ENCODE assay signal across 8 cellular contexts in the genomic region with DNA sequence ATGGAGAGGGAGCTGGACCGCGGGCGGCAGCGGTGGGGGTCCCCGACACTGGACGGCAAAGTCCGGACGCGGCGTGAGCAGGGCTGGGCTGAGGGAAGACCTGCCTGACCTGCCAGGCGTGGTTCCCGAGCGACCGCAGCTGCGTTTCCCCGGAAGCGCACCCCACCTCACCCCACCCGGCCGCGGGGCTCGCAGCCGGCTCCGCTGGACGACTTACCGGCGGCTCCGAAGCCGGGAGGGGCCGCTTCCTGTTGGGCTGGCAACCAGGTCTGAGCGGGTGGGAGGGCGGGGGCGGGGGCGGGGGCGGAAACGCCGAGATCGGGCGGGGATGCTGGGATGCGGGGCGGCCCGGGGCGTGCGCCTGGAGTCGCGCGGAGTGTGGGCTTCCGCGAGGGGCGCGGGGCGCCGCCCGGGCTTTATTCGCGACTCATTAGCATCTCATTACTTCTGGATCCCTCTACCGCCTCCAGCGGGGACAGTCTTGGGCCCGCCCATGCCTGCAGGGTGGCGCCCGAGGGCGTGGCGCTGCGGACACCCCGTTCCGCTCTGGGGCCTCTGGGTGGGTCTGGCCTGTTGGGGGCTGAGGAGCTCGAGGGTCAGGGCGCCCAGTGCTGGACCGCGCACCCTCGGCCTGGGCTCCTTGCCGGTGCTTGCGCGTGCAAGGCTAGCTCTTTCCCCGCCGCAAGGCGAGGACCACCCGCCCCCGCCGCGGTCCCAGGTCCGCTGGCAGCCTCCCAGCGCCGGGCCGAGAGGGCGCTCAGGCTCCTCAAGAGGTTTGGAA. TPM values are rescaled to one million over a fixed set of nuclear protein-coding genes. Genes with fewer than 3 reads are reported as not detected.
DNase-seq lines count a peak whose midpoint lies in the region; ATAC-seq and TF ChIP-seq lines count a peak whose summit lies in the region.

A gene with protein sequence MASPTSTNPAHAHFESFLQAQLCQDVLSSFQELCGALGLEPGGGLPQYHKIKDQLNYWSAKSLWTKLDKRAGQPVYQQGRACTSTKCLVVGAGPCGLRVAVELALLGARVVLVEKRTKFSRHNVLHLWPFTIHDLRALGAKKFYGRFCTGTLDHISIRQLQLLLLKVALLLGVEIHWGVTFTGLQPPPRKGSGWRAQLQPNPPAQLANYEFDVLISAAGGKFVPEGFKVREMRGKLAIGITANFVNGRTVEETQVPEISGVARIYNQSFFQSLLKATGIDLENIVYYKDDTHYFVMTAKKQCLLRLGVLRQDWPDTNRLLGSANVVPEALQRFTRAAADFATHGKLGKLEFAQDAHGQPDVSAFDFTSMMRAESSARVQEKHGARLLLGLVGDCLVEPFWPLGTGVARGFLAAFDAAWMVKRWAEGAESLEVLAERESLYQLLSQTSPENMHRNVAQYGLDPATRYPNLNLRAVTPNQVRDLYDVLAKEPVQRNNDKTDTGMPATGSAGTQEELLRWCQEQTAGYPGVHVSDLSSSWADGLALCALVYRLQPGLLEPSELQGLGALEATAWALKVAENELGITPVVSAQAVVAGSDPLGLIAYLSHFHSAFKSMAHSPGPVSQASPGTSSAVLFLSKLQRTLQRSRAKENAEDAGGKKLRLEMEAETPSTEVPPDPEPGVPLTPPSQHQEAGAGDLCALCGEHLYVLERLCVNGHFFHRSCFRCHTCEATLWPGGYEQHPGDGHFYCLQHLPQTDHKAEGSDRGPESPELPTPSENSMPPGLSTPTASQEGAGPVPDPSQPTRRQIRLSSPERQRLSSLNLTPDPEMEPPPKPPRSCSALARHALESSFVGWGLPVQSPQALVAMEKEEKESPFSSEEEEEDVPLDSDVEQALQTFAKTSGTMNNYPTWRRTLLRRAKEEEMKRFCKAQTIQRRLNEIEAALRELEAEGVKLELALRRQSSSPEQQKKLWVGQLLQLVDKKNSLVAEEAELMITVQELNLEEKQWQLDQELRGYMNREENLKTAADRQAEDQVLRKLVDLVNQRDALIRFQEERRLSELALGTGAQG (minus strand): TSS at position 271 of the 781 bp plus-strand sequence. CDS start 1,576 bp downstream, outside the sequence.

- peak in 1 of 2 donors; percentile 46 for TF ChIP-seq POLR2A in vagina (IDR thresholded peaks at IDR 0.05)

- peak within 1 kb of the TSS; percentile 92 to 97 (median 97) for H3K4me3 Mint-ChIP-seq in IgD-negative memory B cell
- H3K4me3 Mint-ChIP-seq in activated naive CD8-positive, alpha-beta T cell treated with anti-CD3 and anti-CD28 coated beads for 36 hours, result peak within 1 kb of the TSS; percentile 93

- peak within 1 kb of the TSS; percentile 51 to 99 (median 97) for H3K27ac Mint-ChIP-seq in IgD-negative memory B cell
- H3K27ac Mint-ChIP-seq in activated naive CD8-positive, alpha-beta T cell treated with anti-CD3 and anti-CD28 coated beads for 36 hours, result peak within 1 kb of the TSS; percentile 94

- no peaks in the 10 kb centered on the region for H3K9me3 Mint-ChIP-seq in IgD-negative memory B cell
- H3K9me3 Mint-ChIP-seq in activated naive CD8-positive, alpha-beta T cell treated with anti-CD3 and anti-CD28 coated beads for 36 hours, result no peaks in the 10 kb centered on the region

- H3K9me3 ChIP-seq in SK-N-MC (ENCODE audit: low read depth, low read length) (no peaks in the 10 kb centered on the region), cardiac muscle cell (ENCODE audit: low read depth) (no peaks in the 10 kb centered on the region), vagina (no peaks in the 10 kb centered on the region)

- peaks cover 44 to 50% (median 45%) of the 10 kb centered on the region in 3 donors for H3K4me1 Mint-ChIP-seq in IgD-negative memory B cell
- H3K4me1 Mint-ChIP-seq in activated naive CD8-positive, alpha-beta T cell treated with anti-CD3 and anti-CD28 coated beads for 36 hours, result peaks cover 57% of the 10 kb centered on the region

- peak; percentile 29 for TF ChIP-seq CTCF in cardiac muscle cell (IDR thresholded peaks at IDR 0.05; ENCODE audit: low read depth, low read length)
- TF ChIP-seq CTCF in vagina (IDR thresholded peaks at IDR 0.05), result peak in 1 of 3 experiments; percentile 39

- no peaks in the 10 kb centered on the region for H3K36me3 ChIP-seq in SK-N-MC (ENCODE audit: insufficient read depth, low read length)
- H3K36me3 ChIP-seq in cardiac muscle cell, result no peaks in the 10 kb centered on the region
- H3K36me3 ChIP-seq in vagina, result peaks cover 0 to 10% of the 10 kb centered on the region in 2 donors

- peaks cover 6% of the 10 kb centered on the region for H3K36me3 Mint-ChIP-seq in IgD-negative memory B cell
- peaks cover 20% of the 10 kb centered on the region for H3K36me3 Mint-ChIP-seq in activated naive CD8-positive, alpha-beta T cell treated with anti-CD3 and anti-CD28 coated beads for 36 hours

- ATAC-seq in GM21529 (IDR thresholded peaks at IDR 0.05; ENCODE audit: unreplicated experiment), result peak; percentile 52

- H3K27me3 Mint-ChIP-seq in IgD-negative memory B cell, result no peaks in the 10 kb centered on the region
- no peaks in the 10 kb centered on the region for H3K27me3 Mint-ChIP-seq in activated naive CD8-positive, alpha-beta T cell treated with anti-CD3 and anti-CD28 coated beads for 36 hours

- H3K4me1 ChIP-seq in cardiac muscle cell (ENCODE audit: low read depth) (no peaks in the 10 kb centered on the region), vagina (peaks cover 51% of the 10 kb centered on the region)

- H3K4me3 ChIP-seq in SK-N-MC (peak within 1 kb of the TSS; percentile 84), cardiac muscle cell (peak within 1 kb of the TSS; percentile 53), vagina (peak within 1 kb of the TSS; percentile 60 to 78)

- H3K27ac ChIP-seq in SK-N-MC (peak within 1 kb of the TSS; percentile 57; the same call in 1 of the 2 replicates), cardiac muscle cell (no peak within 1 kb of the TSS), vagina (peak within 1 kb of the TSS; percentile 84)

- H3K9ac ChIP-seq in SK-N-MC (ENCODE audit: insufficient read length), result peak within 1 kb of the TSS; percentile 66

- intact Hi-C loops in posterior cingulate gyrus (cut with DNase I) (no loop called here), vagina (cut with DNase I) (no loop called here)

- H3K27me3 ChIP-seq in cardiac muscle cell (peaks cover 7% of the 10 kb centered on the region), vagina (no peaks in the 10 kb centered on the region)

- peak; percentile 76 for DNase-seq in ELR (ENCODE audit: low read depth)
- no peak for DNase-seq in SK-N-MC (ENCODE audit: low read depth, low spot score)
- DNase-seq in activated naive CD8-positive, alpha-beta T cell treated with anti-CD3 and anti-CD28 coated beads for 36 hours, result peak; percentile 77
- DNase-seq in cardiac muscle cell (ENCODE audit: low read depth in 1 of 2, low spot score in 1 of 2), result peak; percentile 60 to 65
- peak in 8 of 10 donors; percentile 46 to 92 (median 60) for DNase-seq in posterior cingulate gyrus
- DNase-seq in vagina (ENCODE audit: extremely low spot score in 2 of 2), result no peak

RNA-seq across cellular contexts. Expression of the gene that starts here (rescaled TPM):
- polyA plus RNA-seq in IgD-negative memory B cell (23.9 TPM), cardiac muscle cell (6.8 and 8.6 TPM in 2 replicates)
- 10 to 100 TPM; 21.2 to 23.5 TPM for total RNA-seq in activated naive CD8-positive, alpha-beta T cell treated with anti-CD3 and anti-CD28 coated beads for 36 hours
- total RNA-seq in cardiac muscle cell (10.3 and 19.6 TPM in 2 replicates), vagina (54.0 TPM)

Comparison
In these comparisons a context has a peak if more than half of its experiments do, and no peak if none do; other contexts are left out.
1. DNase-seq: peak in ELR (single experiment), activated naive CD8-positive, alpha-beta T cell treated with anti-CD3 and anti-CD28 coated beads for 36 hours (single experiment), cardiac muscle cell (2 of 2) and posterior cingulate gyrus (8 of 10); none in SK-N-MC (single experiment) and vagina (0 of 2).
2. Peak in every context shown above with its lines, with median percentiles within 50 percentile points of each other: H3K4me3 ChIP-seq.